ENCODE assay signal across 8 cellular contexts in genomic region chr10:77251297-77252013, GRCh38.
A peak's percentile ranks its signal among the peaks of the same experiment; 100 is the strongest.
DNase-seq lines count a peak whose midpoint lies in the region; ATAC-seq and TF ChIP-seq lines count a peak whose summit lies in the region.

No MANE protein-coding gene starts in this region.

- H3K36me3 ChIP-seq in PC-9 (ENCODE audit: low read depth), result no peaks in the 10 kb centered on the region

- H3K27me3 ChIP-seq in PC-9 (ENCODE audit: insufficient read depth, low read depth), result no peaks in the 10 kb centered on the region

- H3K4me1 Mint-ChIP-seq in stimulated activated naive CD8-positive, alpha-beta T cell treated with anti-CD3 and anti-CD28 coated beads, Interleukin-15, amount 100 ng/mL, for 72 hours, result peaks cover 22% of the 10 kb centered on the region

- no peak overlapping the region for H2AFZ ChIP-seq in PC-9

- H3K4me3 ChIP-seq in AG09309 (ENCODE audit: control insufficient read depth, low read depth, low read length) (no peak overlapping the region), GM12875 (ENCODE audit: low read depth, low read length) (no peak overlapping the region), PC-9 (no peak overlapping the region), fibroblast of mammary gland (ENCODE audit: control insufficient read depth, low read depth, low read length) (no peak overlapping the region)

- CTCF ChIA-PET in PC-9 (lab: Charles Lee), result interaction anchor here (0.8 to 1.4 kb wide), 2 partner anchors 139 to 354 kb away, joined by 3 read pairs; no protein-coding TSS in a partner anchor

- no peaks in the 10 kb centered on the region; the same call in 1 of the 2 replicates for H3K4me1 ChIP-seq in PC-9 (replicated peaks; ENCODE audit: insufficient read depth)

- no peaks in the 10 kb centered on the region for H3K9me3 ChIP-seq in PC-9 (ENCODE audit: insufficient read depth, low read depth)

- peak; percentile 77 for ATAC-seq in stimulated activated naive CD8-positive, alpha-beta T cell treated with anti-CD3 and anti-CD28 coated beads, Interleukin-15, amount 100 ng/mL, for 72 hours
- ATAC-seq in HG02623 (IDR thresholded peaks at IDR 0.05; ENCODE audit: unreplicated experiment), result no peak

- intact Hi-C loops in PC-9 (cut with micrococcal nuclease; ENCODE audit: unreplicated experiment), result loop anchor here (1.0 to 10.0 kb wide), 3 partner anchors 77 to 391 kb away; no protein-coding TSS in a partner anchor

- no peak overlapping the region for H3K27ac Mint-ChIP-seq in stimulated activated naive CD8-positive, alpha-beta T cell treated with anti-CD3 and anti-CD28 coated beads, Interleukin-15, amount 100 ng/mL, for 72 hours

- H3K27ac ChIP-seq in PC-9, result no peak overlapping the region

- H3K4me2 ChIP-seq in PC-9, result no peak overlapping the region

- POLR2A ChIA-PET in PC-9 (lab: Charles Lee; ENCODE audit: unreplicated experiment), result no interaction called here

- H3K9me3 Mint-ChIP-seq in stimulated activated naive CD8-positive, alpha-beta T cell treated with anti-CD3 and anti-CD28 coated beads, Interleukin-15, amount 100 ng/mL, for 72 hours, result no peaks in the 10 kb centered on the region

- no TSS peak for BruUV-seq in PC-9 (replicated peaks; lab: Mats Ljungman, UMichigan)

- no peaks in the 10 kb centered on the region for H3K79me2 ChIP-seq in PC-9 (ENCODE audit: low read depth)

- H3K27me3 Mint-ChIP-seq in stimulated activated naive CD8-positive, alpha-beta T cell treated with anti-CD3 and anti-CD28 coated beads, Interleukin-15, amount 100 ng/mL, for 72 hours, result no peaks in the 10 kb centered on the region

- H3F3A ChIP-seq in PC-9 (ENCODE audit: insufficient read depth, low read depth), result no peaks in the 10 kb centered on the region; the same call in 1 of the 2 replicates

- DNase-seq in AG09309 (ENCODE audit: low read depth) (no peak), PC-9 (peak; percentile 29 to 34), fibroblast of mammary gland (ENCODE audit: low read depth) (peak; percentile 63), amniotic stem cell (lab: John Stamatoyannopoulos, UW) (no peak), superior temporal gyrus (ENCODE audit: extremely low spot score) (no peak)
- DNase-seq in stimulated activated naive CD8-positive, alpha-beta T cell treated with anti-CD3 and anti-CD28 coated beads, Interleukin-15, amount 100 ng/mL, for 72 hours, result peak; percentile 10 to 28

- TF ChIP-seq CTCF in AG09309 (IDR thresholded peaks at IDR 0.05; ENCODE audit: control insufficient read depth, insufficient read depth, low read depth, low read length, missing control alignments) (peak; percentile 76), GM12875 (IDR thresholded peaks at IDR 0.05; ENCODE audit: borderline replicate concordance, insufficient read depth, low read depth, low read length) (peak; percentile 39; the same call in 1 of the 2 replicates), PC-9 (conservative IDR thresholded peaks at IDR 0.05) (peak; percentile 79), fibroblast of mammary gland (conservative IDR thresholded peaks at IDR 0.05; ENCODE audit: control insufficient read depth, insufficient read depth, low read depth, low read length) (peak; percentile 83)

- no peak overlapping the region for H3K4me3 Mint-ChIP-seq in stimulated activated naive CD8-positive, alpha-beta T cell treated with anti-CD3 and anti-CD28 coated beads, Interleukin-15, amount 100 ng/mL, for 72 hours

- no peaks in the 10 kb centered on the region for H3K9me2 ChIP-seq in PC-9 (ENCODE audit: insufficient read depth)

- H4K20me1 ChIP-seq in PC-9 (ENCODE audit: insufficient read depth), result no peaks in the 10 kb centered on the region

Comparison
In these comparisons a context has a peak if more than half of its experiments do, and no peak if none do; other contexts are left out.
1. DNase-seq: peak in PC-9 (2 of 2), fibroblast of mammary gland (single experiment) and stimulated activated naive CD8-positive, alpha-beta T cell treated with anti-CD3 and anti-CD28 coated beads, Interleukin-15, amount 100 ng/mL, for 72 hours (2 of 2); none in AG09309 (single experiment), amniotic stem cell (single experiment) and superior temporal gyrus (single experiment).
2. Peak in every context shown above with its lines, with median percentiles within 50 percentile points of each other: CTCF ChIP-seq.